Comparison of ENCODE assay signal across 14 cellular contexts in the genomic region with DNA sequence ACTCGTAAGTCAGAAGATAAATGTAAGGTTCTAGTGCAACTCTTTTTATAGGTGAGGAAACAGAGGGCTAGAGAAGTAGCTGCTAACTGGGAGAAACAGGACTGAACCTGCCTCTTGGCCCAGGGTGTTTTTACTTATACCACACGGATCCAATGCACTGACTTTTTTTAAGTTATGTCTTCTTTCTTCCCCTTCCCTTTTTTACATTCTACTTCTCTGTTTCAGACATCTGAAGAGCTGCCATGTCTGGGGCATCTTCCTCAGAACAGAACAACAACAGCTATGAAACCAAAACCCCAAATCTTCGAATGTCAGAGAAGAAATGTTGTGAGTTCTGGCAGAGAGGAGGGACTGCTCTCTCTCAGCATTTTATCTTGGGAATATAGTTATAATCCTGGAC. TPM values are rescaled to one million over a fixed set of nuclear protein-coding genes. Genes with fewer than 3 reads are reported as not detected.
DNase-seq lines count a peak whose midpoint lies in the region; TF ChIP-seq lines count a peak whose summit lies in the region.
"Had no signal": no experiment of that assay in that cellular context is flagged by ENCODE, and none has a peak within 500 bp of the region (broad histone marks: within the 10 kb centered on the region; RNA-seq: fewer than 3 reads in every experiment).

No MANE protein-coding gene starts in this region.

- H3K9me3 ChIP-seq in OCI-LY1 (ENCODE audit: low read length) (no peaks in the 10 kb centered on the region), duodenal mucosa (ENCODE audit: control insufficient read depth in 1 of 2, low read length in 2 of 2) (no peaks in the 10 kb centered on the region)
- H3K9me3 ChIP-seq: thoracic aorta had no signal

- H2AFZ ChIP-seq in OCI-LY1 (ENCODE audit: low read length), result no peak overlapping the region

- TF ChIP-seq CTCF in Calu3 (IDR thresholded peaks at IDR 0.05; ENCODE audit: unreplicated experiment), result no peak
- no peak for TF ChIP-seq CTCF in OCI-LY1 (IDR thresholded peaks at IDR 0.05; ENCODE audit: low read length)
- no peak for TF ChIP-seq CTCF in progenitor cell of endocrine pancreas (IDR thresholded peaks at IDR 0.05; ENCODE audit: unreplicated experiment)

- H3K36me3 Mint-ChIP-seq in Calu3 (ENCODE audit: insufficient read depth, unreplicated experiment) (peaks cover 67% of the 10 kb centered on the region), progenitor cell of endocrine pancreas (ENCODE audit: insufficient read depth) (no peaks in the 10 kb centered on the region)

- H4K20me1 ChIP-seq in OCI-LY1 (ENCODE audit: insufficient read depth, low read length), result no peaks in the 10 kb centered on the region

- H3K27ac Mint-ChIP-seq in Calu3 (ENCODE audit: unreplicated experiment), result peak overlapping the region; percentile 93
- no peak overlapping the region for H3K27ac Mint-ChIP-seq in progenitor cell of endocrine pancreas
- H3K27ac Mint-ChIP-seq: activated T-cell treated with anti-CD3 and anti-CD28 coated beads, Interleukin-2, amount 50 U/mL, for 24 hours had no signal

- H3K36me3 ChIP-seq in OCI-LY1 (ENCODE audit: insufficient read depth, low read length), result peaks cover 2% of the 10 kb centered on the region; the same call in 1 of the 2 replicates
- peaks cover 3 to 7% of the 10 kb centered on the region in 2 donors for H3K36me3 ChIP-seq in duodenal mucosa (ENCODE audit: control insufficient read depth in 1 of 2, insufficient read depth in 2 of 2, low read length in 2 of 2)
- H3K36me3 ChIP-seq: thoracic aorta had no signal

- H3K27ac ChIP-seq in OCI-LY1 (ENCODE audit: low read depth, low read length, poor library complexity, severe bottlenecking) (peak overlapping the region; percentile 48), duodenal mucosa (ENCODE audit: low read depth, low read length) (peak overlapping the region; percentile 61)

- intact Hi-C loops in Calu3 (cut with micrococcal nuclease; ENCODE audit: unreplicated experiment), result loop anchor here (10.0 kb wide), 1 partner anchor 50 kb away; no protein-coding TSS in a partner anchor

- no peaks in the 10 kb centered on the region for H3K9me2 ChIP-seq in OCI-LY1 (ENCODE audit: low read depth, low read length)

- peak overlapping the region; percentile 91; the same call in 1 of the 2 replicates for H3K4me2 ChIP-seq in OCI-LY1 (ENCODE audit: low read length)

- H3K4me1 ChIP-seq in OCI-LY1 (ENCODE audit: insufficient read depth, low read length, severe bottlenecking) (peaks cover 46% of the 10 kb centered on the region), duodenal mucosa (ENCODE audit: control insufficient read depth in 1 of 2, insufficient read depth in 2 of 2, low read length in 2 of 2) (peaks cover 30 to 44% of the 10 kb centered on the region in 2 donors)

- CTCF ChIA-PET in Calu3 (lab: Charles Lee), result no interaction called here

- peaks cover 48% of the 10 kb centered on the region for H3K4me1 Mint-ChIP-seq in Calu3 (ENCODE audit: low read depth, unreplicated experiment)
- peaks cover 10% of the 10 kb centered on the region for H3K4me1 Mint-ChIP-seq in progenitor cell of endocrine pancreas (ENCODE audit: low read depth)

- DNase-seq in Calu3, result no peak
- no peak for DNase-seq in progenitor cell of endocrine pancreas (ENCODE audit: low spot score, unreplicated experiment)
- DNase-seq in GOT3 (lab: John Stamatoyannopoulos, UW), result no peak
- DNase-seq in COLO829 (ENCODE audit: low spot score), result no peak
- no peak for DNase-seq in HuH-7 (ENCODE audit: low spot score)
- no peak for DNase-seq in NCI-H226
- DNase-seq: activated T-cell treated with anti-CD3 and anti-CD28 coated beads, Interleukin-2, amount 50 U/mL, for 24 hours; cortex of kidney; head of caudate nucleus; stimulated activated CD4-positive, alpha-beta T cell treated with anti-CD3 and anti-CD28 coated beads, Interleukin-2, amount 100 ng/mL, for 24 hours had no signal

- H3K27me3 Mint-ChIP-seq in Calu3 (ENCODE audit: unreplicated experiment) (no peaks in the 10 kb centered on the region), progenitor cell of endocrine pancreas (peaks cover 6% of the 10 kb centered on the region)
- H3K27me3 Mint-ChIP-seq: activated T-cell treated with anti-CD3 and anti-CD28 coated beads, Interleukin-2, amount 50 U/mL, for 24 hours had no signal

- H3K27me3 ChIP-seq in OCI-LY1 (ENCODE audit: insufficient read depth, low read length) (no peaks in the 10 kb centered on the region), duodenal mucosa (ENCODE audit: control insufficient read depth in 1 of 2, insufficient read depth in 2 of 2, low read length in 2 of 2) (no peaks in the 10 kb centered on the region)

- H3K9me3 Mint-ChIP-seq in Calu3 (ENCODE audit: low read depth, unreplicated experiment) (no peaks in the 10 kb centered on the region), progenitor cell of endocrine pancreas (ENCODE audit: low read depth) (no peaks in the 10 kb centered on the region)
- H3K9me3 Mint-ChIP-seq: activated T-cell treated with anti-CD3 and anti-CD28 coated beads, Interleukin-2, amount 50 U/mL, for 24 hours had no signal

- peaks cover 11% of the 10 kb centered on the region for H3K79me2 ChIP-seq in OCI-LY1 (ENCODE audit: insufficient read depth, low read length)

- H3K4me3 Mint-ChIP-seq in Calu3 (ENCODE audit: low read depth, unreplicated experiment), result peak overlapping the region; percentile 97
- peak overlapping the region; percentile 97 for H3K4me3 Mint-ChIP-seq in progenitor cell of endocrine pancreas (ENCODE audit: low read depth)

- H3K9ac ChIP-seq in OCI-LY1 (ENCODE audit: low read length) (no peak overlapping the region), duodenal mucosa (ENCODE audit: low read depth in 1 of 2, low read length in 2 of 2) (peak overlapping the region; percentile 10 to 99)

- H3K4me3 ChIP-seq in OCI-LY1 (ENCODE audit: low read depth, low read length, poor library complexity, severe bottlenecking) (peak overlapping the region; percentile 21), duodenal mucosa (ENCODE audit: low read depth in 1 of 2, low read length in 2 of 2) (peak overlapping the region; percentile 45 to 56)
- H3K4me3 ChIP-seq: thoracic aorta had no signal

- peaks cover 5% of the 10 kb centered on the region; the same call in 1 of the 2 replicates for H3F3A ChIP-seq in OCI-LY1 (ENCODE audit: insufficient read depth, low read length)

- no TSS peak for BruUV-seq in Calu3 (replicated peaks; lab: Mats Ljungman, UMichigan)

RNA-seq across cellular contexts. Expression of gene PFKFB2, which starts 1.4 kb away (rescaled TPM):
- total RNA-seq in Calu3 (2022), result 52.0 and 54.4 TPM in 2 replicates
- total RNA-seq in progenitor cell of endocrine pancreas, result 9.6 and 10.6 TPM in 2 replicates

RNA-seq across cellular contexts. Expression of gene YOD1, which starts 3.5 kb away (rescaled TPM):
- total RNA-seq in Calu3 (2022) (17.7 and 22.4 TPM in 2 replicates), progenitor cell of endocrine pancreas (8.7 and 8.8 TPM in 2 replicates)

RNA-seq across cellular contexts. Expression of gene C1orf116, which starts 21.9 kb away (rescaled TPM):
- total RNA-seq in Calu3 (2022) (106 and 124 TPM in 2 replicates), progenitor cell of endocrine pancreas (31.3 and 31.9 TPM in 2 replicates)
- total RNA-seq: M059J had no signal

RNA-seq across cellular contexts. Expression of gene C4BPB, which starts 34.2 kb away (rescaled TPM):
- total RNA-seq in Calu3 (2022) (7.5 and 10.2 TPM in 2 replicates), progenitor cell of endocrine pancreas (not detected in 2 replicates)
- total RNA-seq: M059J had no signal

RNA-seq across cellular contexts. Expression of gene C4BPA, which starts 49.6 kb away (rescaled TPM):
- total RNA-seq in Calu3 (2022) (1.0 and 1.3 TPM in 2 replicates), progenitor cell of endocrine pancreas (not detected in 2 replicates)
